ENCODE assay signal across 26 cellular contexts in genomic region chr12:118011961-118012360, GRCh38. TPM values are rescaled to one million over a fixed set of nuclear protein-coding genes. Genes with fewer than 3 reads are reported as not detected.
"Had no signal": no experiment of that assay in that cellular context is flagged by ENCODE, and none has a peak within 500 bp of the region (broad histone marks: within the 10 kb centered on the region; RNA-seq: fewer than 3 reads in every experiment).

No MANE protein-coding gene starts in this region.

- H3K9me3 ChIP-seq: colonic mucosa, esophagus muscularis mucosa, esophagus squamous epithelium, gastrocnemius medialis, gastroesophageal sphincter, heart left ventricle, heart right ventricle had no signal

- H3K27ac ChIP-seq: colonic mucosa, coronary artery, dorsolateral prefrontal cortex, epithelial cell of prostate, esophagus muscularis mucosa, esophagus squamous epithelium, foreskin keratinocyte, gastrocnemius medialis, gastroesophageal sphincter, heart left ventricle, heart right ventricle had no signal

- DNase-seq: colonic mucosa; cortex of kidney; dermis blood vessel endothelial cell; dorsolateral prefrontal cortex; effector CD4-positive, alpha-beta T cell; effector CD8-positive, alpha-beta T cell; effector memory CD4-positive, alpha-beta T cell; effector memory CD8-positive, alpha-beta T cell; endodermal cell; erythroblast; esophagus squamous epithelium; foreskin fibroblast; foreskin keratinocyte; foreskin melanocyte; gastrocnemius medialis; glutamatergic neuron; head of caudate nucleus; heart left ventricle; heart right ventricle had no signal

- H3K4me1 ChIP-seq: colonic mucosa, foreskin keratinocyte had no signal

- H3K27me3 ChIP-seq: colonic mucosa, dorsolateral prefrontal cortex, esophagus muscularis mucosa, esophagus squamous epithelium, foreskin keratinocyte, gastrocnemius medialis, heart left ventricle had no signal

- H3K36me3 ChIP-seq: colonic mucosa, esophagus muscularis mucosa, esophagus squamous epithelium, gastrocnemius medialis, gastroesophageal sphincter, heart left ventricle, heart right ventricle had no signal

- H3K4me3 ChIP-seq: colonic mucosa, coronary artery, dorsolateral prefrontal cortex, esophagus muscularis mucosa, esophagus squamous epithelium, gastrocnemius medialis, gastroesophageal sphincter, heart left ventricle, heart right ventricle had no signal

- ATAC-seq: effector memory CD8-positive, alpha-beta T cell; esophagus mucosa; foreskin keratinocyte; gastrocnemius medialis; gastroesophageal sphincter; heart left ventricle; heart right ventricle had no signal

RNA-seq across cellular contexts. Expression of gene KSR2, which starts 43.2 kb away (rescaled TPM):
- total RNA-seq: fibroblast of lung, fibroblast of villous mesenchyme had no signal
- polyA plus RNA-seq: fibroblast of lung, heart right ventricle had no signal
